ENCODE assay signal across 17 cellular contexts in genomic region chrX:21933077-21933476, GRCh38. TPM values are rescaled to one million over a fixed set of nuclear protein-coding genes. Genes with fewer than 3 reads are reported as not detected.
DNase-seq lines count a peak whose midpoint lies in the region; ATAC-seq, FAIRE-seq and TF ChIP-seq lines count a peak whose summit lies in the region.
"Had no signal": no experiment of that assay in that cellular context is flagged by ENCODE, and none has a peak within 500 bp of the region (broad histone marks: within the 10 kb centered on the region; RNA-seq: fewer than 3 reads in every experiment).

No MANE protein-coding gene starts in this region.

- H3K9me2 ChIP-seq in GM23338 (ENCODE audit: insufficient read depth), result no peaks in the 10 kb centered on the region

- H3K27me3 ChIP-seq in GM23338 (ENCODE audit: insufficient read depth), result no peaks in the 10 kb centered on the region
- H3K27me3 ChIP-seq in Panc1 (ENCODE audit: control insufficient read depth, insufficient read depth, low read length), result no peaks in the 10 kb centered on the region
- H3K27me3 ChIP-seq in H1 (replicated peaks in 1 of 4; ENCODE audit: control insufficient read depth in 3 of 4, extremely low read depth in 1 of 4, insufficient read depth in 3 of 4, low read length in 3 of 4), result no peaks in the 10 kb centered on the region
- no peaks in the 10 kb centered on the region for H3K27me3 ChIP-seq in trophoblast cell (ENCODE audit: insufficient read depth, low read length)
- H3K27me3 ChIP-seq in CD8-positive, alpha-beta memory T cell (ENCODE audit: insufficient read depth, low read length, poor library complexity, severe bottlenecking), result no peaks in the 10 kb centered on the region
- no peaks in the 10 kb centered on the region for H3K27me3 ChIP-seq in upper lobe of right lung
- H3K27me3 ChIP-seq: esophagus squamous epithelium, heart right ventricle, testis had no signal

- H2BK120ac ChIP-seq in H1 (replicated peaks; ENCODE audit: low read depth, low read length) (no peak overlapping the region), trophoblast cell (ENCODE audit: insufficient read depth, low read length, poor library complexity) (peak overlapping the region; percentile 20)

- no peak overlapping the region for H3K27ac ChIP-seq in GM23338 (ENCODE audit: low read depth)
- peak overlapping the region; percentile 82 for H3K27ac ChIP-seq in Panc1 (ENCODE audit: low read length)
- H3K27ac ChIP-seq in H1 (ENCODE audit: low read depth, low read length), result no peak overlapping the region
- no peak overlapping the region for H3K27ac ChIP-seq in trophoblast cell (ENCODE audit: low read depth, low read length)
- H3K27ac ChIP-seq in CD8-positive, alpha-beta memory T cell (ENCODE audit: low read depth, low read length), result no peak overlapping the region
- no peak overlapping the region for H3K27ac ChIP-seq in upper lobe of right lung
- H3K27ac ChIP-seq: testis had no signal

- H3K18ac ChIP-seq in H1 (ENCODE audit: extremely low read depth, low read length) (no peak overlapping the region), trophoblast cell (ENCODE audit: low read length) (no peak overlapping the region)

- POLR2A ChIA-PET in Panc1 (lab: Charles Lee) (no interaction called here), H1 (lab: Charles Lee; ENCODE audit: partially characterized antibody) (interaction anchor here (0.8 kb wide), 1 partner anchor 84 kb away, joined by 3 read pairs; no protein-coding TSS in a partner anchor)
- POLR2A ChIA-PET in CD8-positive, alpha-beta memory T cell (lab: Charles Lee), result no interaction called here

- H3K23ac ChIP-seq in H1 (ENCODE audit: insufficient read length) (no peak overlapping the region), trophoblast cell (ENCODE audit: low read length) (no peak overlapping the region)

- in situ Hi-C loops in Panc1 (cut with HindIII; ENCODE audit: low pct_unique_long_range_greater_than_20kb, low sequenced_read_pairs), result no loop called here

- H2BK15ac ChIP-seq in H1 (ENCODE audit: low read length), result no peak overlapping the region

- no peaks in the 10 kb centered on the region for H4K20me1 ChIP-seq in GM23338 (replicated peaks; ENCODE audit: insufficient read depth)
- H4K20me1 ChIP-seq in H1 (replicated peaks in 1 of 2; ENCODE audit: control insufficient read depth in 1 of 2, insufficient read depth in 2 of 2, low read length in 2 of 2), result no peaks in the 10 kb centered on the region

- H3K9ac ChIP-seq in H1 (replicated peaks in 1 of 4; ENCODE audit: extremely low read depth in 1 of 4, low read depth in 3 of 4, low read length in 3 of 4) (no peak overlapping the region), trophoblast cell (ENCODE audit: low read length) (no peak overlapping the region)

- H3K56ac ChIP-seq in H1 (replicated peaks; ENCODE audit: insufficient read length, low read depth, low read length), result no peak overlapping the region

- no peaks in the 10 kb centered on the region for H3K9me3 ChIP-seq in Panc1 (ENCODE audit: control insufficient read depth, insufficient read depth, low read depth, low read length)
- H3K9me3 ChIP-seq in H1 (ENCODE audit: insufficient read depth in 2 of 2, low read depth in 1 of 2, low read length in 1 of 2), result no peaks in the 10 kb centered on the region
- no peaks in the 10 kb centered on the region for H3K9me3 ChIP-seq in trophoblast cell (ENCODE audit: insufficient read depth, low read depth, low read length)
- no peaks in the 10 kb centered on the region for H3K9me3 ChIP-seq in CD8-positive, alpha-beta memory T cell (ENCODE audit: low read length)
- H3K9me3 ChIP-seq in upper lobe of right lung, result no peaks in the 10 kb centered on the region
- H3K9me3 ChIP-seq: esophagus squamous epithelium, heart right ventricle, testis had no signal

- 66% methylated on average over 7 of the region's 7 CpGs; no CpG with 5 or more reads in 1 of the 2 experiments for whole genome bisulfite sequencing in H1 (ENCODE audit: extremely low coverage in 1 of 2, insufficient coverage in 1 of 2, insufficient read length in 1 of 2, insufficient replicate concordance in 2 of 2, low coverage in 1 of 2, low lambda C conversion rate in 2 of 2, missing lambda C conversion rate in 1 of 2), 2 experiments
- WGBS in trophoblast cell (ENCODE audit: extremely low coverage, insufficient coverage, insufficient read length), result no CpG with 5 or more reads among the region's 7 CpGs

- DNase-seq in GM23338 (ENCODE audit: low spot score) (peak; percentile 33), Panc1 (ENCODE audit: low read depth, low spot score) (no peak), H1 (ENCODE audit: low read depth in 1 of 2, low spot score in 2 of 2) (peak in 1 of 2 experiments; percentile 62), trophoblast cell (no peak), anterior cingulate cortex (lab: John Stamatoyannopoulos, UW) (no peak), upper lobe of right lung (no peak)
- no peak for DNase-seq in CD8-positive, alpha-beta memory T cell
- DNase-seq: activated naive CD4-positive, alpha-beta T cell; esophagus squamous epithelium; heart right ventricle; kidney; NCI-H1092; NCI-H2171 treated with DMSO at 0.1 percent for 48 hours; stimulated activated CD4-positive, alpha-beta T cell treated with anti-CD3 and anti-CD28 coated beads, Interleukin-4, amount 100 ng/mL, for 1 hour; testis had no signal

- H3K14ac ChIP-seq in H1 (ENCODE audit: insufficient read length) (no peak overlapping the region), trophoblast cell (ENCODE audit: low read length) (peak overlapping the region; percentile 53)

- H2BK12ac ChIP-seq in H1 (ENCODE audit: low read depth, low read length), result no peak overlapping the region
- H2BK12ac ChIP-seq in trophoblast cell (ENCODE audit: low read length), result peak overlapping the region; percentile 78

- peak; percentile 13 to 26; a peak in 2 of 4 replicates for TF ChIP-seq RAD21 in H1 (IDR thresholded peaks at IDR 0.05 in 1 of 2, conservative IDR thresholded peaks at IDR 0.05 in 1 of 2; ENCODE audit: low read depth in 2 of 2, low read length in 2 of 2)

- H2AK5ac ChIP-seq in H1 (ENCODE audit: low read depth, low read length) (no peak overlapping the region), trophoblast cell (ENCODE audit: low read length) (no peak overlapping the region)

- no peaks in the 10 kb centered on the region for H3K9me3 Mint-ChIP-seq in GM23338
- peaks cover 0 to 2% (median 0%) of the 10 kb centered on the region in 5 donors for H3K9me3 Mint-ChIP-seq in CD8-positive, alpha-beta memory T cell

- CTCF ChIA-PET in Panc1 (lab: Charles Lee), result no interaction called here
- CTCF ChIA-PET in H1 (lab: Charles Lee; ENCODE audit: partially characterized antibody), result interaction anchor here (0.8 to 2.2 kb wide), 9 partner anchors 11 to 120 kb away, joined by 3 to 9 read pairs (median 4); partner anchors contain the start of gene MBTPS2
- CTCF ChIA-PET in CD8-positive, alpha-beta memory T cell (lab: Charles Lee), result no interaction called here

- intact Hi-C loops in Panc1 (cut with micrococcal nuclease; ENCODE audit: unreplicated experiment), result no loop called here
- intact Hi-C loops in upper lobe of right lung (cut with DNase I), result no loop called here

- TF ChIP-seq POLR2A in H1 (IDR thresholded peaks at IDR 0.05; ENCODE audit: control extremely low read depth in 1 of 2, low read depth in 2 of 2, low read length in 2 of 2), result no peak

- TF ChIP-seq EP300 in H1 (IDR thresholded peaks at IDR 0.05; ENCODE audit: borderline replicate concordance in 1 of 2, low read depth in 2 of 2, low read length in 2 of 2), result no peak

- no peak overlapping the region for H2BK20ac ChIP-seq in H1 (ENCODE audit: low read length)

- H4K8ac ChIP-seq in H1 (ENCODE audit: extremely low read depth, insufficient read depth, low read length) (no peak overlapping the region), trophoblast cell (ENCODE audit: low read depth, low read length) (no peak overlapping the region)

- H3K79me2 ChIP-seq in GM23338 (replicated peaks; ENCODE audit: insufficient read depth) (no peaks in the 10 kb centered on the region), H1 (ENCODE audit: control insufficient read depth in 1 of 2, insufficient read depth in 2 of 2, low read length in 2 of 2) (no peaks in the 10 kb centered on the region), trophoblast cell (ENCODE audit: control insufficient read depth, insufficient read depth, low read length, poor library complexity) (no peaks in the 10 kb centered on the region)

- H3K4me2 ChIP-seq in GM23338 (no peak overlapping the region), H1 (ENCODE audit: insufficient read depth in 1 of 2, low read depth in 2 of 2, low read length in 2 of 2) (no peak overlapping the region), trophoblast cell (ENCODE audit: low read length) (no peak overlapping the region)

- no peaks in the 10 kb centered on the region for H3F3A ChIP-seq in GM23338 (replicated peaks; ENCODE audit: low read depth)

- H4K12ac ChIP-seq in trophoblast cell (ENCODE audit: low read depth, low read length), result no peak overlapping the region

- no peak overlapping the region for H3K4me3 Mint-ChIP-seq in GM23338
- H3K4me3 Mint-ChIP-seq in CD8-positive, alpha-beta memory T cell, result no peak overlapping the region

- no peak overlapping the region for H4K5ac ChIP-seq in H1 (ENCODE audit: insufficient read length, low read depth, low read length)

- H3K23me2 ChIP-seq in H1 (ENCODE audit: low read depth, low read length), result no peaks in the 10 kb centered on the region

- H3K27me3 Mint-ChIP-seq in GM23338 (ENCODE audit: insufficient read depth, low read depth, poor library complexity), result peaks cover 3% of the 10 kb centered on the region
- H3K27me3 Mint-ChIP-seq in CD8-positive, alpha-beta memory T cell, result peaks cover 0 to 8% of the 10 kb centered on the region in 2 donors

- no peak overlapping the region for H3K4ac ChIP-seq in H1 (replicated peaks; ENCODE audit: insufficient read length, low read depth, low read length)
- no peak overlapping the region for H3K4ac ChIP-seq in trophoblast cell (ENCODE audit: low read depth, low read length)

- FAIRE-seq in H1 (lab: Jason Lieb, UNC), result no peak
- FAIRE-seq: GM18507 had no signal

- no peak overlapping the region for H2AFZ ChIP-seq in GM23338
- H2AFZ ChIP-seq in H1 (ENCODE audit: low read length), result no peak overlapping the region
- no peak overlapping the region for H2AFZ ChIP-seq in trophoblast cell (ENCODE audit: insufficient read depth, low read length, poor library complexity)

- no TSS peak for BruUV-seq in Panc1 (replicated peaks; lab: Mats Ljungman, UMichigan)

- H3K36me3 ChIP-seq in GM23338 (ENCODE audit: insufficient read depth), result no peaks in the 10 kb centered on the region
- H3K36me3 ChIP-seq in Panc1 (ENCODE audit: control insufficient read depth, insufficient read depth, low read length), result no peaks in the 10 kb centered on the region
- no peaks in the 10 kb centered on the region for H3K36me3 ChIP-seq in H1 (ENCODE audit: control insufficient read depth in 2 of 4, insufficient read depth in 4 of 4, low read length in 3 of 4)
- H3K36me3 ChIP-seq in trophoblast cell (ENCODE audit: control insufficient read depth in 1 of 2, insufficient read depth in 2 of 2, low read length in 2 of 2), result no peaks in the 10 kb centered on the region
- H3K36me3 ChIP-seq in CD8-positive, alpha-beta memory T cell (ENCODE audit: insufficient read depth, low read length), result no peaks in the 10 kb centered on the region
- H3K36me3 ChIP-seq in upper lobe of right lung, result no peaks in the 10 kb centered on the region
- H3K36me3 ChIP-seq: esophagus squamous epithelium, heart right ventricle had no signal

- H3K79me1 ChIP-seq in H1 (ENCODE audit: low read depth, low read length) (no peaks in the 10 kb centered on the region), trophoblast cell (ENCODE audit: low read length) (peaks cover 2% of the 10 kb centered on the region)

- ATAC-seq in GM23338 (peak; percentile 72), Panc1 (peak; percentile 82), HG03196 (IDR thresholded peaks at IDR 0.05; ENCODE audit: unreplicated experiment) (no peak), upper lobe of right lung (no peak)

- TF ChIP-seq CTCF in GM23338 (conservative IDR thresholded peaks at IDR 0.05; ENCODE audit: low read depth in 2 of 2) (peak; percentile 45 to 65; a peak in 3 of 4 replicates), Panc1 (IDR thresholded peaks at IDR 0.05) (peak; percentile 56), H1 (IDR thresholded peaks at IDR 0.05; ENCODE audit: control extremely low read depth in 1 of 3, insufficient read depth in 1 of 3, low read depth in 1 of 3, low read length in 3 of 3) (peak; percentile 18 to 56 (median 47); a peak in 3 of 4 replicates), upper lobe of right lung (IDR thresholded peaks at IDR 0.05) (no peak)

- no peak overlapping the region for H4K91ac ChIP-seq in H1 (replicated peaks; ENCODE audit: insufficient read length, low read length)
- peak overlapping the region; percentile 18 for H4K91ac ChIP-seq in trophoblast cell (ENCODE audit: low read depth, low read length)

- H3K27ac Mint-ChIP-seq in GM23338, result no peak overlapping the region
- no peak overlapping the region for H3K27ac Mint-ChIP-seq in CD8-positive, alpha-beta memory T cell

- 0 out of 2 replicates have a peak, but pooled peaks cover under 1% of the 10 kb centered on the region for H3K4me1 ChIP-seq in GM23338 (ENCODE audit: insufficient read depth)
- H3K4me1 ChIP-seq in Panc1 (ENCODE audit: control insufficient read depth, insufficient read depth, low read length), result peaks cover 5% of the 10 kb centered on the region; the same call in 1 of the 2 replicates
- H3K4me1 ChIP-seq in H1 (replicated peaks in 1 of 4; ENCODE audit: control insufficient read depth in 3 of 4, insufficient read depth in 4 of 4, low read length in 3 of 4), result no peaks in the 10 kb centered on the region
- no peaks in the 10 kb centered on the region for H3K4me1 ChIP-seq in trophoblast cell (ENCODE audit: control insufficient read depth in 1 of 2, insufficient read depth in 2 of 2, low read length in 2 of 2)
- H3K4me1 ChIP-seq in CD8-positive, alpha-beta memory T cell (ENCODE audit: insufficient read depth, low read length), result no peaks in the 10 kb centered on the region
- no peaks in the 10 kb centered on the region for H3K4me1 ChIP-seq in upper lobe of right lung
- H3K4me1 ChIP-seq: esophagus squamous epithelium, testis had no signal

- H3K4me1 Mint-ChIP-seq in GM23338, result peaks cover 9% of the 10 kb centered on the region; the same call in 2 of the 3 replicates
- peaks cover 0 to 4% (median 1%) of the 10 kb centered on the region in 3 donors for H3K4me1 Mint-ChIP-seq in CD8-positive, alpha-beta memory T cell

- H3K36me3 Mint-ChIP-seq in GM23338 (ENCODE audit: low read depth), result no peaks in the 10 kb centered on the region
- H3K36me3 Mint-ChIP-seq in CD8-positive, alpha-beta memory T cell, result no peaks in the 10 kb centered on the region

- H2BK5ac ChIP-seq in H1 (ENCODE audit: low read depth, low read length) (no peak overlapping the region), trophoblast cell (ENCODE audit: low read depth, low read length, poor library complexity) (no peak overlapping the region)

- H3K4me3 ChIP-seq in GM23338, result no peak overlapping the region
- H3K4me3 ChIP-seq in Panc1 (ENCODE audit: low read depth in 2 of 2, low read length in 2 of 2), result no peak overlapping the region
- no peak overlapping the region for H3K4me3 ChIP-seq in H1 (ENCODE audit: extremely low read depth in 1 of 4, insufficient read depth in 2 of 4, low read depth in 3 of 4, low read length in 4 of 4)
- no peak overlapping the region for H3K4me3 ChIP-seq in trophoblast cell (ENCODE audit: low read depth, low read length)
- no peak overlapping the region for H3K4me3 ChIP-seq in CD8-positive, alpha-beta memory T cell (ENCODE audit: low read length)
- H3K4me3 ChIP-seq in upper lobe of right lung, result no peak overlapping the region
- H3K4me3 ChIP-seq: esophagus squamous epithelium, heart right ventricle, testis had no signal

RNA-seq across cellular contexts. Expression of gene SMS, which starts 7.4 kb away (rescaled TPM):
- 168 and 185 TPM in 2 replicates for total RNA-seq in GM23338 (2014; rRNA removed; shearing (Covaris generic))
- polyA plus RNA-seq in GM23338 (2016; fragmentation: Nextera tagmentation; extraction: Ambion mirVana) (246 and 274 TPM in 2 replicates), H1 (2011; rRNA removed) (61.8 and 66.3 TPM in 2 replicates)
- total RNA-seq in Panc1 (2021; ENCODE audit: unreplicated experiment) (172 TPM), upper lobe of right lung (53.4 TPM)
- 186 TPM for polyA plus RNA-seq in Panc1 (2012; ENCODE audit: insufficient read length)
- total RNA-seq in H1 (2021; fragmentation: NEBNext Ultra II Directional; extraction: Animal tissue kit (Norgen Biotek cat#: 25700)), result 247 and 256 TPM in 2 replicates
- 122 TPM for polyA plus RNA-seq in H1 (2011; cell fraction: cytosol; rRNA removed)
- polyA plus RNA-seq in H1 (2011; cell fraction: nucleus; rRNA removed), result 45.8 TPM
- 180 to 311 TPM (median 196 TPM) in 4 replicates for polyA plus RNA-seq in H1 (2012, experiment 1 of 2)
- polyA plus RNA-seq in H1 (2012, experiment 2 of 2), result 48.2 TPM
- polyA plus RNA-seq in H1 (2013, experiment 1 of 2), result 168 TPM
- polyA plus RNA-seq in H1 (2013, experiment 2 of 2), result 180 TPM
- 35.0 and 43.8 TPM in 2 replicates for polyA minus RNA-seq in H1 (2011; rRNA and poly(A)+ RNA removed)
- 124 TPM for polyA minus RNA-seq in H1 (2011; cell fraction: cytosol; rRNA and poly(A)+ RNA removed)
- polyA minus RNA-seq in H1 (2011; cell fraction: nucleus; rRNA and poly(A)+ RNA removed), result 39.5 TPM
- polyA plus RNA-seq in trophoblast cell (2013), result 177 and 190 TPM in 2 replicates
- 100 to 1,000 TPM; 131 to 134 TPM for total RNA-seq in CD8-positive, alpha-beta memory T cell
- polyA plus RNA-seq in CD8-positive, alpha-beta memory T cell, result 69.3 TPM

Comparison
In these comparisons a context has a peak if more than half of its experiments do, and no peak if none do; other contexts are left out.
1. ATAC-seq: peak in GM23338 (single experiment) and Panc1 (single experiment); none in HG03196 (single experiment) and upper lobe of right lung (single experiment).